1 cellular context compared by ENCODE assay signal in the genomic region with DNA sequence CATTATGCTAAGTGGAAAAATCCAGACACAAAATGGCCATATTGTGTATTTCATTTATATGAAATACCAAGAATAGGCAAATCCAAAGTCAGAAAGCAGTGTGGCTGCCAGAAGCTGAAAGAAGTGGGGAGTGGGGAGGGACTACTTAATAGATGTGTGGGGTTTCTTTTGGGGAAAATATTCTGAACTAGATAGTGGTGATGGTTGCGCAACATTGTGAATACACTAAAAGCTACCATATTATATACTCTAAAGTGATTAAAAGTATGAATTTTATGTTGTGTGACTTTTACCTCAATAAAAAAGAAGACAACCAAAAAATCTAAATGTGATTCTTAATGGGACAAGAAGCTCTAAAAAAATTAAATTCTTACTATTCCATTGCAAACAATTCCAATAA.
TF ChIP-seq lines count a peak whose summit lies in the region.

No MANE protein-coding gene starts in this region.

TF ChIP-seq in Ishikawa, 13 proteins besides CTCF, POLR2A, EP300 and RAD21 (continued from another document):
- TF ChIP-seq, protein P1, sequence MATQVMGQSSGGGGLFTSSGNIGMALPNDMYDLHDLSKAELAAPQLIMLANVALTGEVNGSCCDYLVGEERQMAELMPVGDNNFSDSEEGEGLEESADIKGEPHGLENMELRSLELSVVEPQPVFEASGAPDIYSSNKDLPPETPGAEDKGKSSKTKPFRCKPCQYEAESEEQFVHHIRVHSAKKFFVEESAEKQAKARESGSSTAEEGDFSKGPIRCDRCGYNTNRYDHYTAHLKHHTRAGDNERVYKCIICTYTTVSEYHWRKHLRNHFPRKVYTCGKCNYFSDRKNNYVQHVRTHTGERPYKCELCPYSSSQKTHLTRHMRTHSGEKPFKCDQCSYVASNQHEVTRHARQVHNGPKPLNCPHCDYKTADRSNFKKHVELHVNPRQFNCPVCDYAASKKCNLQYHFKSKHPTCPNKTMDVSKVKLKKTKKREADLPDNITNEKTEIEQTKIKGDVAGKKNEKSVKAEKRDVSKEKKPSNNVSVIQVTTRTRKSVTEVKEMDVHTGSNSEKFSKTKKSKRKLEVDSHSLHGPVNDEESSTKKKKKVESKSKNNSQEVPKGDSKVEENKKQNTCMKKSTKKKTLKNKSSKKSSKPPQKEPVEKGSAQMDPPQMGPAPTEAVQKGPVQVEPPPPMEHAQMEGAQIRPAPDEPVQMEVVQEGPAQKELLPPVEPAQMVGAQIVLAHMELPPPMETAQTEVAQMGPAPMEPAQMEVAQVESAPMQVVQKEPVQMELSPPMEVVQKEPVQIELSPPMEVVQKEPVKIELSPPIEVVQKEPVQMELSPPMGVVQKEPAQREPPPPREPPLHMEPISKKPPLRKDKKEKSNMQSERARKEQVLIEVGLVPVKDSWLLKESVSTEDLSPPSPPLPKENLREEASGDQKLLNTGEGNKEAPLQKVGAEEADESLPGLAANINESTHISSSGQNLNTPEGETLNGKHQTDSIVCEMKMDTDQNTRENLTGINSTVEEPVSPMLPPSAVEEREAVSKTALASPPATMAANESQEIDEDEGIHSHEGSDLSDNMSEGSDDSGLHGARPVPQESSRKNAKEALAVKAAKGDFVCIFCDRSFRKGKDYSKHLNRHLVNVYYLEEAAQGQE (IDR thresholded peaks at IDR 0.05; ENCODE audit: low read depth): no peak
- no peak for TF ChIP-seq TAF1 (IDR thresholded peaks at IDR 0.05; ENCODE audit: low read depth)
TF ChIP-seq in Ishikawa: peak in this region for 1.
